ENCODE assay signal across 9 cellular contexts in genomic region chr16:2884041-2884451, GRCh38. TPM values are rescaled to one million over a fixed set of nuclear protein-coding genes. Genes with fewer than 3 reads are reported as not detected.
DNase-seq lines count a peak whose midpoint lies in the region; ATAC-seq, FAIRE-seq and TF ChIP-seq lines count a peak whose summit lies in the region.
"Had no signal": no experiment of that assay in that cellular context is flagged by ENCODE, and none has a peak within 500 bp of the region (broad histone marks: within the 10 kb centered on the region; RNA-seq: fewer than 3 reads in every experiment).

No MANE protein-coding gene starts in this region.

- peaks cover 3% of the 10 kb centered on the region for H3K79me2 ChIP-seq in keratinocyte (ENCODE audit: control insufficient read depth, insufficient read depth, low read length)

- no peak for TF ChIP-seq CTCF in keratinocyte (optimal IDR thresholded peaks at IDR 0.05 in 1 of 3, IDR thresholded peaks at IDR 0.05 in 1 of 3, conservative IDR thresholded peaks at IDR 0.05 in 1 of 3; ENCODE audit: extremely low read depth in 1 of 3, insufficient read depth in 2 of 3, low read length in 3 of 3)
- no peak for TF ChIP-seq CTCF in thoracic aorta (IDR thresholded peaks at IDR 0.05)
- TF ChIP-seq CTCF in omental fat pad (IDR thresholded peaks at IDR 0.05) = no peak

- peak overlapping the region; percentile 55 for H3K27ac Mint-ChIP-seq in activated CD4-positive, alpha-beta T cell treated with anti-CD3 and anti-CD28 coated beads for 36 hours
- H3K27ac Mint-ChIP-seq in activated CD8-positive, alpha-beta T cell treated with anti-CD3 and anti-CD28 coated beads, Interleukin-2, amount 10 ng/mL, durations not matched to agents 7 days and 5 days = peak overlapping the region; percentile 83

- peak overlapping the region; percentile 80 for H3K9ac ChIP-seq in keratinocyte (ENCODE audit: control insufficient read depth, extremely low read depth, insufficient read depth, low read length)

- H3K4me3 ChIP-seq in keratinocyte (ENCODE audit: control insufficient read depth in 2 of 3, extremely low read depth in 1 of 3, insufficient read depth in 2 of 3, low read depth in 1 of 3, low read length in 3 of 3) (peak overlapping the region; percentile 68 to 98 (median 77)), thoracic aorta (peak overlapping the region; percentile 92)

- H3K4me1 ChIP-seq in keratinocyte (ENCODE audit: control insufficient read depth, extremely low read depth, insufficient read depth, low read length) (peaks cover 6% of the 10 kb centered on the region), thoracic aorta (ENCODE audit: control insufficient read depth in 1 of 2, low read depth in 2 of 2) (peaks cover 7 to 8% of the 10 kb centered on the region in 2 donors)

- H3K36me3 ChIP-seq in keratinocyte (ENCODE audit: control insufficient read depth in 2 of 2, extremely low read depth in 1 of 2, insufficient read depth in 2 of 2, low read length in 2 of 2) = no peaks in the 10 kb centered on the region
- H3K36me3 ChIP-seq in thoracic aorta = no peaks in the 10 kb centered on the region

- H3K4me2 ChIP-seq in keratinocyte (ENCODE audit: control insufficient read depth, extremely low read depth, insufficient read depth, low read depth, low read length) = peak overlapping the region; percentile 84

- FAIRE-seq in keratinocyte (lab: Jason Lieb, UNC) = no peak

- no peaks in the 10 kb centered on the region for H3K9me1 ChIP-seq in keratinocyte (ENCODE audit: control insufficient read depth, extremely low read depth, insufficient read depth, low read length)

- H3K27me3 Mint-ChIP-seq in activated CD4-positive, alpha-beta T cell treated with anti-CD3 and anti-CD28 coated beads for 36 hours = no peaks in the 10 kb centered on the region
- H3K27me3 Mint-ChIP-seq in activated CD8-positive, alpha-beta T cell treated with anti-CD3 and anti-CD28 coated beads, Interleukin-2, amount 10 ng/mL, durations not matched to agents 7 days and 5 days (ENCODE audit: low read depth) = peaks cover 4% of the 10 kb centered on the region

- CTCF ChIA-PET in activated CD4-positive, alpha-beta T cell treated with anti-CD3 and anti-CD28 coated beads for 36 hours (lab: Charles Lee) = interaction anchor here (0.6 to 2.3 kb wide), 6 partner anchors 16 to 127 kb away, joined by 3 to 14 read pairs (median 4); no protein-coding TSS in a partner anchor
- CTCF ChIA-PET in activated CD8-positive, alpha-beta T cell treated with anti-CD3 and anti-CD28 coated beads, Interleukin-2, amount 10 ng/mL, durations not matched to agents 7 days and 5 days (lab: Charles Lee) = interaction anchor here (1.0 to 3.1 kb wide), 10 partner anchors 11 to 201 kb away, joined by 3 to 20 read pairs (median 12); partner anchors contain the start of gene KCTD5

- peak overlapping the region; percentile 85 for H3K4me3 Mint-ChIP-seq in activated CD4-positive, alpha-beta T cell treated with anti-CD3 and anti-CD28 coated beads for 36 hours
- H3K4me3 Mint-ChIP-seq in activated CD8-positive, alpha-beta T cell treated with anti-CD3 and anti-CD28 coated beads, Interleukin-2, amount 10 ng/mL, durations not matched to agents 7 days and 5 days = peak overlapping the region; percentile 87

- H3K9me3 ChIP-seq in keratinocyte (ENCODE audit: control insufficient read depth, low read depth, low read length) (no peaks in the 10 kb centered on the region), thoracic aorta (no peaks in the 10 kb centered on the region)

- no peaks in the 10 kb centered on the region for H3K36me3 Mint-ChIP-seq in activated CD4-positive, alpha-beta T cell treated with anti-CD3 and anti-CD28 coated beads for 36 hours (ENCODE audit: low read depth)
- peaks cover 3% of the 10 kb centered on the region for H3K36me3 Mint-ChIP-seq in activated CD8-positive, alpha-beta T cell treated with anti-CD3 and anti-CD28 coated beads, Interleukin-2, amount 10 ng/mL, durations not matched to agents 7 days and 5 days (ENCODE audit: low read depth)

- POLR2A ChIA-PET in activated CD4-positive, alpha-beta T cell treated with anti-CD3 and anti-CD28 coated beads for 36 hours (lab: Charles Lee) = interaction anchor here (1.7 to 2.3 kb wide), 2 partner anchors 28 to 120 kb away, joined by 4 to 13 read pairs; partner anchors contain the start of gene FLYWCH1
- POLR2A ChIA-PET in activated CD8-positive, alpha-beta T cell treated with anti-CD3 and anti-CD28 coated beads, Interleukin-2, amount 10 ng/mL, durations not matched to agents 7 days and 5 days (lab: Charles Lee) = interaction anchor here (1.6 to 1.7 kb wide), 2 partner anchors 12 to 16 kb away, joined by 9 to 13 read pairs; no protein-coding TSS in a partner anchor

- ATAC-seq in activated CD4-positive, alpha-beta T cell treated with anti-CD3 and anti-CD28 coated beads for 36 hours = no peak
- no peak for ATAC-seq in activated CD8-positive, alpha-beta T cell treated with anti-CD3 and anti-CD28 coated beads, Interleukin-2, amount 10 ng/mL, durations not matched to agents 7 days and 5 days
- no peak for ATAC-seq in thoracic aorta (ENCODE audit: insufficient number of reproducible peaks, low FRiP score, low read depth)
- no peak for ATAC-seq in GM18502 (IDR thresholded peaks at IDR 0.05; ENCODE audit: poor library complexity, unreplicated experiment)
- no peak for ATAC-seq in omental fat pad (ENCODE audit: low FRiP score)

- no peak for DNase-seq in activated CD4-positive, alpha-beta T cell treated with anti-CD3 and anti-CD28 coated beads for 36 hours
- DNase-seq in activated CD4-positive, alpha-beta T cell treated with anti-CD3 and anti-CD28 coated beads, Interleukin-2, amount 50 U/mL, for 48 hours = no peak
- DNase-seq in activated CD8-positive, alpha-beta T cell treated with anti-CD3 and anti-CD28 coated beads, Interleukin-2, amount 10 ng/mL, durations not matched to agents 7 days and 5 days = no peak
- no peak for DNase-seq in keratinocyte (ENCODE audit: low read depth, low spot score)
- no peak for DNase-seq in thoracic aorta (ENCODE audit: low spot score)
- no peak for DNase-seq in NCI-H526 (lab: John Stamatoyannopoulos, UW)
- DNase-seq in omental fat pad (ENCODE audit: low spot score) = no peak
- DNase-seq: NCI-H1694 treated with DMSO at 0.1 percent for 48 hours had no signal

- H3K27ac ChIP-seq in keratinocyte (ENCODE audit: control insufficient read depth, insufficient read depth, low read length) (no peak overlapping the region), thoracic aorta (peak overlapping the region in 1 of 2 donors; percentile 89)

- H3K27me3 ChIP-seq in keratinocyte (ENCODE audit: control insufficient read depth, extremely low read depth, insufficient read depth, low read length) (no peaks in the 10 kb centered on the region), thoracic aorta (replicated peaks; ENCODE audit: insufficient read depth) (no peaks in the 10 kb centered on the region)

- H3K4me1 Mint-ChIP-seq in activated CD4-positive, alpha-beta T cell treated with anti-CD3 and anti-CD28 coated beads for 36 hours = peaks cover 10% of the 10 kb centered on the region
- peaks cover 14% of the 10 kb centered on the region for H3K4me1 Mint-ChIP-seq in activated CD8-positive, alpha-beta T cell treated with anti-CD3 and anti-CD28 coated beads, Interleukin-2, amount 10 ng/mL, durations not matched to agents 7 days and 5 days (ENCODE audit: low read depth)

- peak overlapping the region; percentile 0 for H2AFZ ChIP-seq in keratinocyte (ENCODE audit: control insufficient read depth, low read length)

- intact Hi-C loops in activated CD4-positive, alpha-beta T cell treated with anti-CD3 and anti-CD28 coated beads for 36 hours (cut with DNase I, micrococcal nuclease) = no loop called here

- no peaks in the 10 kb centered on the region for H3K9me3 Mint-ChIP-seq in activated CD4-positive, alpha-beta T cell treated with anti-CD3 and anti-CD28 coated beads for 36 hours (ENCODE audit: low read depth)
- peaks cover 4% of the 10 kb centered on the region for H3K9me3 Mint-ChIP-seq in activated CD8-positive, alpha-beta T cell treated with anti-CD3 and anti-CD28 coated beads, Interleukin-2, amount 10 ng/mL, durations not matched to agents 7 days and 5 days (ENCODE audit: insufficient read depth)

- dilution Hi-C loops in keratinocyte (cut with MboI; ENCODE audit: extremely low pct_ligation_motif_present, low sequenced_read_pairs) = no loop called here

- H4K20me1 ChIP-seq in keratinocyte (ENCODE audit: control insufficient read depth, extremely low read depth, insufficient read depth, low read length) = no peaks in the 10 kb centered on the region

RNA-seq across cellular contexts. Expression of gene FLYWCH2, which starts 1.0 kb away (rescaled TPM):
- 10 to 100 TPM; 16.8 to 17.3 TPM for total RNA-seq in activated CD4-positive, alpha-beta T cell treated with anti-CD3 and anti-CD28 coated beads for 36 hours
- total RNA-seq in activated CD8-positive, alpha-beta T cell treated with anti-CD3 and anti-CD28 coated beads, Interleukin-2, amount 10 ng/mL, durations not matched to agents 7 days and 5 days = 10 to 100 TPM; 22.5 to 22.8 TPM
- 10.1 to 20.7 TPM (median 13.6 TPM) in 3 replicates for polyA plus RNA-seq in keratinocyte
- polyA plus RNA-seq in keratinocyte (2011; ENCODE audit: low read depth) = 1.7 TPM
- polyA plus RNA-seq in keratinocyte (2011; cell fraction: cytosol; rRNA removed) = 10.2 and 31.3 TPM in 2 replicates
- polyA plus RNA-seq in keratinocyte (2011; cell fraction: nucleus; rRNA removed) = 8.5 and 12.8 TPM in 2 replicates
- polyA plus RNA-seq in keratinocyte (2012; ENCODE audit: low replicate concordance) = 11.4 and 22.6 TPM in 2 replicates
- polyA minus RNA-seq in keratinocyte = 2.9 to 3.4 TPM (median 3.1 TPM) in 3 replicates
- polyA minus RNA-seq in keratinocyte (2011; cell fraction: cytosol; rRNA and poly(A)+ RNA removed) = 23.4 TPM
- polyA minus RNA-seq in keratinocyte (2011; cell fraction: nucleus; rRNA and poly(A)+ RNA removed) = 4.5 and 5.5 TPM in 2 replicates
- total RNA-seq in thoracic aorta = 10 to 100 TPM; 52.2 to 53.2 TPM
- total RNA-seq in omental fat pad = 10 to 100 TPM; 22.1 to 78.7 (median 37.3) TPM

RNA-seq across cellular contexts. Expression of gene PRSS22, which starts 26.1 kb away (rescaled TPM):
- not detected for total RNA-seq in activated CD4-positive, alpha-beta T cell treated with anti-CD3 and anti-CD28 coated beads for 36 hours
- not detected for total RNA-seq in activated CD8-positive, alpha-beta T cell treated with anti-CD3 and anti-CD28 coated beads, Interleukin-2, amount 10 ng/mL, durations not matched to agents 7 days and 5 days
- 2.2 to 3.7 TPM (median 3.5 TPM) in 3 replicates for polyA plus RNA-seq in keratinocyte
- 3.5 TPM for polyA plus RNA-seq in keratinocyte (2011; ENCODE audit: low read depth)
- 1.3 and 1.4 TPM in 2 replicates for polyA plus RNA-seq in keratinocyte (2011; cell fraction: cytosol; rRNA removed)
- polyA plus RNA-seq in keratinocyte (2011; cell fraction: nucleus; rRNA removed) = 9.6 and 13.1 TPM in 2 replicates
- 4.2 and 18.5 TPM in 2 replicates for polyA plus RNA-seq in keratinocyte (2012; ENCODE audit: low replicate concordance)
- polyA minus RNA-seq in keratinocyte = 0.80 to 2.3 TPM (median 2.1 TPM) in 3 replicates
- polyA minus RNA-seq in keratinocyte (2011; cell fraction: cytosol; rRNA and poly(A)+ RNA removed) = not detected
- 5.1 and 5.9 TPM in 2 replicates for polyA minus RNA-seq in keratinocyte (2011; cell fraction: nucleus; rRNA and poly(A)+ RNA removed)
- total RNA-seq in thoracic aorta (not detected), omental fat pad (not detected)

RNA-seq across cellular contexts. Expression of gene FLYWCH1, which starts 27.7 kb away (rescaled TPM):
- total RNA-seq in activated CD4-positive, alpha-beta T cell treated with anti-CD3 and anti-CD28 coated beads for 36 hours = 10 to 100 TPM; 26.6 to 37.9 TPM
- 10 to 100 TPM; 44.6 to 48.9 TPM for total RNA-seq in activated CD8-positive, alpha-beta T cell treated with anti-CD3 and anti-CD28 coated beads, Interleukin-2, amount 10 ng/mL, durations not matched to agents 7 days and 5 days
- polyA plus RNA-seq in keratinocyte = 16.2 to 21.7 TPM (median 20.2 TPM) in 3 replicates
- polyA plus RNA-seq in keratinocyte (2011; ENCODE audit: low read depth) = 6.3 TPM
- 13.4 and 25.0 TPM in 2 replicates for polyA plus RNA-seq in keratinocyte (2011; cell fraction: cytosol; rRNA removed)
- 50.5 and 68.5 TPM in 2 replicates for polyA plus RNA-seq in keratinocyte (2011; cell fraction: nucleus; rRNA removed)
- 26.3 and 27.0 TPM in 2 replicates for polyA plus RNA-seq in keratinocyte (2012; ENCODE audit: low replicate concordance)
- 12.1 to 32.5 TPM (median 17.2 TPM) in 3 replicates for polyA minus RNA-seq in keratinocyte
- polyA minus RNA-seq in keratinocyte (2011; cell fraction: cytosol; rRNA and poly(A)+ RNA removed) = 50.5 TPM
- 27.9 and 30.1 TPM in 2 replicates for polyA minus RNA-seq in keratinocyte (2011; cell fraction: nucleus; rRNA and poly(A)+ RNA removed)
- total RNA-seq in thoracic aorta = 10 to 100 TPM; 65.6 to 72.8 TPM
- 10 to 100 TPM; 14.8 to 45.6 (median 26.6) TPM for total RNA-seq in omental fat pad

RNA-seq across cellular contexts. Expression of gene ZG16B, which starts 53.9 kb away (rescaled TPM):
- total RNA-seq in activated CD4-positive, alpha-beta T cell treated with anti-CD3 and anti-CD28 coated beads for 36 hours = 1 to 10 TPM in 1 of 2 experiments, under 1 TPM in 1; 0.65 to 1.2 TPM
- total RNA-seq in activated CD8-positive, alpha-beta T cell treated with anti-CD3 and anti-CD28 coated beads, Interleukin-2, amount 10 ng/mL, durations not matched to agents 7 days and 5 days = 1 to 10 TPM; 2.9 to 3.7 TPM
- polyA plus RNA-seq in keratinocyte = 1.7 to 2.6 TPM (median 2.1 TPM) in 3 replicates
- not detected for polyA plus RNA-seq in keratinocyte (2011; ENCODE audit: low read depth)
- polyA plus RNA-seq in keratinocyte (2011; cell fraction: cytosol; rRNA removed) = 1.9 and 2.8 TPM in 2 replicates
- polyA plus RNA-seq in keratinocyte (2011; cell fraction: nucleus; rRNA removed) = 1.2 and 1.5 TPM in 2 replicates
- 1.8 and 3.4 TPM in 2 replicates for polyA plus RNA-seq in keratinocyte (2012; ENCODE audit: low replicate concordance)
- 0.96 to 1.6 TPM in 2 of 3 replicates, not detected in the other for polyA minus RNA-seq in keratinocyte
- 3.5 TPM for polyA minus RNA-seq in keratinocyte (2011; cell fraction: cytosol; rRNA and poly(A)+ RNA removed)
- 0.74 and 1.5 TPM in 2 replicates for polyA minus RNA-seq in keratinocyte (2011; cell fraction: nucleus; rRNA and poly(A)+ RNA removed)
- not detected for total RNA-seq in thoracic aorta
- total RNA-seq in omental fat pad = 1 to 10 TPM in 1 of 4 donors, not detected in 3; 1.0 TPM
